In genomic region chr1:68197891-68198290, GRCh38 we compare ENCODE assay signal across 10 cellular contexts. TPM values are rescaled to one million over a fixed set of nuclear protein-coding genes. Genes with fewer than 3 reads are reported as not detected.
DNase-seq lines count a peak whose midpoint lies in the region; ATAC-seq, FAIRE-seq and TF ChIP-seq lines count a peak whose summit lies in the region.
"Had no signal": no experiment of that assay in that cellular context is flagged by ENCODE, and none has a peak within 500 bp of the region (broad histone marks: within the 10 kb centered on the region; RNA-seq: fewer than 3 reads in every experiment).

No MANE protein-coding gene starts in this region.

- no peaks in the 10 kb centered on the region for H3K36me3 ChIP-seq in Panc1 (ENCODE audit: control insufficient read depth, insufficient read depth, low read length)
- peaks cover 3 to 7% of the 10 kb centered on the region in 2 donors for H3K36me3 ChIP-seq in stomach smooth muscle (ENCODE audit: control insufficient read depth in 2 of 2, insufficient read depth in 2 of 2, low read length in 2 of 2)
- H3K36me3 ChIP-seq in CD4-positive, alpha-beta memory T cell (ENCODE audit: insufficient read depth, low read length): no peaks in the 10 kb centered on the region
- H3K36me3 ChIP-seq: adrenal gland had no signal

- FAIRE-seq in islet of Langerhans (lab: Jason Lieb, UNC): peak; percentile 99

- no peaks in the 10 kb centered on the region for H3K27me3 ChIP-seq in Panc1 (ENCODE audit: control insufficient read depth, insufficient read depth, low read length)
- no peaks in the 10 kb centered on the region for H3K27me3 ChIP-seq in stomach smooth muscle (ENCODE audit: control insufficient read depth in 1 of 2, insufficient read depth in 2 of 2, low read length in 2 of 2)
- no peaks in the 10 kb centered on the region for H3K27me3 ChIP-seq in CD4-positive, alpha-beta memory T cell (ENCODE audit: insufficient read depth, low read length)
- H3K27me3 ChIP-seq: adrenal gland had no signal

- H3K9ac ChIP-seq in stomach smooth muscle (ENCODE audit: low read length in 2 of 2): no peak overlapping the region

- intact Hi-C loops in Panc1 (cut with micrococcal nuclease; ENCODE audit: unreplicated experiment): no loop called here
- intact Hi-C loops in CD4-positive, alpha-beta memory T cell (cut with micrococcal nuclease): no loop called here

- no peak overlapping the region for H3K27ac ChIP-seq in Panc1 (ENCODE audit: low read length)
- peak overlapping the region; percentile 3 for H3K27ac ChIP-seq in stomach smooth muscle (ENCODE audit: low read length)
- H3K27ac ChIP-seq in CD4-positive, alpha-beta memory T cell (ENCODE audit: low read depth, low read length): no peak overlapping the region
- H3K27ac ChIP-seq: adrenal gland had no signal

- CTCF ChIA-PET in Panc1 (lab: Charles Lee): no interaction called here
- CTCF ChIA-PET in CD4-positive, alpha-beta memory T cell (lab: Charles Lee; ENCODE audit: partially characterized antibody): no interaction called here

- H3K4me3 ChIP-seq in Panc1 (ENCODE audit: low read depth in 2 of 2, low read length in 2 of 2): no peak overlapping the region
- H3K4me3 ChIP-seq in stomach smooth muscle (ENCODE audit: low read length in 2 of 2): no peak overlapping the region
- no peak overlapping the region for H3K4me3 ChIP-seq in CD4-positive, alpha-beta memory T cell (ENCODE audit: low read length in 2 of 2)
- H3K4me3 ChIP-seq: adrenal gland had no signal

- H3K9me3 ChIP-seq in Panc1 (ENCODE audit: control insufficient read depth, insufficient read depth, low read depth, low read length) (no peaks in the 10 kb centered on the region), stomach smooth muscle (ENCODE audit: control insufficient read depth in 2 of 2, low read length in 2 of 2) (no peaks in the 10 kb centered on the region)
- H3K9me3 ChIP-seq in CD4-positive, alpha-beta memory T cell (ENCODE audit: control insufficient read depth in 1 of 2, low read length in 2 of 2): no peaks in the 10 kb centered on the region
- H3K9me3 ChIP-seq: adrenal gland had no signal

- BruUV-seq in Panc1 (replicated peaks; lab: Mats Ljungman, UMichigan): no TSS peak

- H3K4me1 Mint-ChIP-seq in CD4-positive, alpha-beta memory T cell: no peaks in the 10 kb centered on the region
- H3K4me1 Mint-ChIP-seq: stimulated activated memory B cell treated with anti-CD40 and anti-IgM and Interleukin-4, amounts not matched to agents 10 μg/mL and 1 μg/mL and 100 μg/mL, for 72 hours had no signal

- no peak overlapping the region for H3K27ac Mint-ChIP-seq in CD4-positive, alpha-beta memory T cell
- H3K27ac Mint-ChIP-seq: stimulated activated memory B cell treated with anti-CD40 and anti-IgM and Interleukin-4, amounts not matched to agents 10 μg/mL and 1 μg/mL and 100 μg/mL, for 72 hours had no signal

- peaks cover 0 to 2% (median 0%) of the 10 kb centered on the region in 8 donors for H3K9me3 Mint-ChIP-seq in CD4-positive, alpha-beta memory T cell
- H3K9me3 Mint-ChIP-seq: stimulated activated memory B cell treated with anti-CD40 and anti-IgM and Interleukin-4, amounts not matched to agents 10 μg/mL and 1 μg/mL and 100 μg/mL, for 72 hours had no signal

- in situ Hi-C loops in Panc1 (cut with HindIII; ENCODE audit: low pct_unique_long_range_greater_than_20kb, low sequenced_read_pairs): no loop called here

- peaks cover 0 to 2% of the 10 kb centered on the region in 2 donors for H3K27me3 Mint-ChIP-seq in CD4-positive, alpha-beta memory T cell
- H3K27me3 Mint-ChIP-seq: stimulated activated memory B cell treated with anti-CD40 and anti-IgM and Interleukin-4, amounts not matched to agents 10 μg/mL and 1 μg/mL and 100 μg/mL, for 72 hours had no signal

- H3K4me1 ChIP-seq in Panc1 (ENCODE audit: control insufficient read depth, insufficient read depth, low read length): no peaks in the 10 kb centered on the region
- peaks cover 9% of the 10 kb centered on the region for H3K4me1 ChIP-seq in stomach smooth muscle (ENCODE audit: control insufficient read depth, insufficient read depth, low read length)
- H3K4me1 ChIP-seq in CD4-positive, alpha-beta memory T cell (ENCODE audit: insufficient read depth, low read length): no peaks in the 10 kb centered on the region
- H3K4me1 ChIP-seq: adrenal gland had no signal

- POLR2A ChIA-PET in Panc1 (lab: Charles Lee): no interaction called here
- POLR2A ChIA-PET in CD4-positive, alpha-beta memory T cell (lab: Charles Lee; ENCODE audit: partially characterized antibody): no interaction called here

- ATAC-seq in Panc1 (peak; percentile 53; the same call in 1 of the 2 replicates), GM21367 (IDR thresholded peaks at IDR 0.05; ENCODE audit: unreplicated experiment) (no peak)
- ATAC-seq: activated CD4-positive, CD25-positive, alpha-beta regulatory T cell treated with anti-CD3 and anti-CD28 coated beads, Interleukin-2, amount 50 U/mL, for 24 hours; stimulated activated memory B cell treated with anti-CD40 and anti-IgM and Interleukin-4, amounts not matched to agents 10 μg/mL and 1 μg/mL and 100 μg/mL, for 72 hours had no signal

- no peak overlapping the region for H3K4me3 Mint-ChIP-seq in CD4-positive, alpha-beta memory T cell
- H3K4me3 Mint-ChIP-seq: stimulated activated memory B cell treated with anti-CD40 and anti-IgM and Interleukin-4, amounts not matched to agents 10 μg/mL and 1 μg/mL and 100 μg/mL, for 72 hours had no signal

- DNase-seq in M059J (ENCODE audit: low read depth) (peak; percentile 58), Panc1 (ENCODE audit: low read depth, low spot score) (peak; percentile 78), DMS79 (lab: John Stamatoyannopoulos, UW) (no peak)
- DNase-seq in CD4-positive, alpha-beta memory T cell: no peak
- DNase-seq: adrenal gland had no signal

- H3K36me3 Mint-ChIP-seq in CD4-positive, alpha-beta memory T cell: no peaks in the 10 kb centered on the region
- H3K36me3 Mint-ChIP-seq: stimulated activated memory B cell treated with anti-CD40 and anti-IgM and Interleukin-4, amounts not matched to agents 10 μg/mL and 1 μg/mL and 100 μg/mL, for 72 hours had no signal

- no peak for TF ChIP-seq CTCF in Panc1 (IDR thresholded peaks at IDR 0.05)

RNA-seq across cellular contexts. Expression of gene WLS, which starts 34.4 kb away (rescaled TPM):
- 43.9 and 47.3 TPM in 2 replicates for total RNA-seq in M059J (2014; rRNA removed; shearing (Covaris generic))
- total RNA-seq in Panc1 (2021; ENCODE audit: unreplicated experiment): 29.6 TPM
- polyA plus RNA-seq in Panc1 (2012; ENCODE audit: insufficient read length): 17.1 TPM
- total RNA-seq in CD4-positive, alpha-beta memory T cell: not detected
- not detected for polyA plus RNA-seq in CD4-positive, alpha-beta memory T cell

Comparison
In these comparisons a context has a peak if more than half of its experiments do, and no peak if none do; other contexts are left out.
1. DNase-seq: peak in M059J (single experiment) and Panc1 (single experiment); none in DMS79 (single experiment) and CD4-positive, alpha-beta memory T cell (0 of 5).
2. RNA of gene WLS, which starts 34.4 kb away (total RNA-seq): 43.9 to 47.3 TPM in M059J and 29.6 TPM in Panc1 (single experiment); not detected in CD4-positive, alpha-beta memory T cell; every median in the first group is over 10 times any median in the second.